In genomic region chr7:74033372-74034311, GRCh38 we compare ENCODE assay signal across 1 cellular context.
TF ChIP-seq lines count a peak whose summit lies in the region.

No MANE protein-coding gene starts in this region.

TF ChIP-seq in GM23338, 12 proteins besides CTCF, POLR2A, EP300 and RAD21 (continued from another document):
- TF ChIP-seq ZNF462 (CRISPR knock-in tag; IDR thresholded peaks at IDR 0.05): no peak
- TF ChIP-seq CREB1 (CRISPR knock-in tag; IDR thresholded peaks at IDR 0.05; ENCODE audit: low read depth): no peak
- no peak for TF ChIP-seq ZNF331 (CRISPR knock-in tag; IDR thresholded peaks at IDR 0.05; ENCODE audit: low read depth)
- TF ChIP-seq JUNB (IDR thresholded peaks at IDR 0.05; ENCODE audit: unreplicated experiment): no peak
- no peak for TF ChIP-seq EZH2phosphoT487 (IDR thresholded peaks at IDR 0.05; ENCODE audit: unreplicated experiment)
TF ChIP-seq in GM23338: peak in this region for 0.
